In the genomic region with DNA sequence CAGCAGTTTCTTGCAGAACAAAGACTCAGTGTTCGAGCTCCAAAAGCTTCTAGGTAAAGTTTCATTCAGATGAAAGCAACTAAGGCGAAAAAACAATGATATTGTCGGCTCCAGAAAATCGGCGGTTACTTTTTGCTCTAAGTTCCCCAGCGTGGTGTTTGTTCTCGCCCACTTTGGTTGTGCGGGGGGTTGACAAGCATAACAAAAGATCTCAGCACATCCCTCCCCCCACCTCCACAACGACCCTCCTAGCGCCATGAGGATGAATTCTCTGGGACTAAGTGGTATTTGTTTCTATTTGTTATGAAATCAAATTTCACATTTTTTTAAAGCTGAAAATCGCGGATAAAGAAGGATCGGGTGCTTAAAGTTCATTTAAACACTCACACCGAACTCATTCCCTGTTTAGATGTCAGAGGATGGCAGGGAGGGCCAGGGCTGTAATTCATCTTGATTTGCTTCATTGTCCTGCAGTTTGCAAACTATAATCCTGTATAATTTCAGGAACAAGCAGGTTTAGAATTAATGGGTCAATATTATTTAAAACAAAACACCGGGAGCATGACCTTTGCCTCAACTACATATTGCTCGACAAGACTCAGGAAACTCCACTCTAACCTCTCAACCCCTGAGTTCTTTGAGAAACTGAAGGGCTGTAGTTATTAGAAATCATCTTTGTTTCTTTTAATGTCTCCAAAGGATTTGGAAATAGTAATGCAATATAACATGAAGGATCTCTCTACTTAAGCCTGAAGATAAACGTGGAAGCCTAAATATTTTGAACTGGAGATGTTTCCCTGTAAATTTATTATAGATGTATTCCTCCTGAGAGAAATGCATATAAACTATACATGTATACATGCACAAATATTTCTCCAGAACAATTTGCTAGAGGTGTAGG, we compare ENCODE assay signal across 18 cellular contexts. TPM values are rescaled to one million over a fixed set of nuclear protein-coding genes. Genes with fewer than 3 reads are reported as not detected.
DNase-seq lines count a peak whose midpoint lies in the region; ATAC-seq and TF ChIP-seq lines count a peak whose summit lies in the region.
"Had no signal": no experiment of that assay in that cellular context is flagged by ENCODE, and none has a peak within 500 bp of the region (broad histone marks: within the 10 kb centered on the region; RNA-seq: fewer than 3 reads in every experiment).

No MANE protein-coding gene starts in this region.

- H3K4me2 ChIP-seq in neural cell (ENCODE audit: low read length), result no peak overlapping the region

- no peak for TF ChIP-seq EP300 in neural cell (conservative IDR thresholded peaks at IDR 0.05; ENCODE audit: poor library complexity, severe bottlenecking)

- H3K79me2 ChIP-seq in neural cell (replicated peaks; ENCODE audit: insufficient read depth, low read length), result no peaks in the 10 kb centered on the region

- H3K27ac ChIP-seq in Peyer's patch (peak overlapping the region in 3 of 4 donors; percentile 17 to 86 (median 80)), foreskin keratinocyte (peak overlapping the region; percentile 55), neural cell (ENCODE audit: low read length) (no peak overlapping the region)
- H3K27ac ChIP-seq: SJCRH30 had no signal

- no peak overlapping the region for H2AFZ ChIP-seq in neural cell (ENCODE audit: low read depth, low read length)

- no peaks in the 10 kb centered on the region for H3F3A ChIP-seq in neural cell (ENCODE audit: insufficient read depth, low read length, poor library complexity, severe bottlenecking)

- H3K27me3 ChIP-seq in Peyer's patch (peaks cover 3 to 16% of the 10 kb centered on the region in 2 donors), foreskin keratinocyte (no peaks in the 10 kb centered on the region), neural cell (ENCODE audit: insufficient read depth, low read depth, low read length) (peaks cover 100% of the 10 kb centered on the region)
- H3K27me3 ChIP-seq: SJCRH30 had no signal

- in situ Hi-C loops in GM13977 (cut with MboI; ENCODE audit: low pct_unique_long_range_greater_than_20kb, low sequenced_read_pairs, unreplicated experiment), result no loop called here

- peak; percentile 12 for DNase-seq in GM13977 (ENCODE audit: low spot score)
- DNase-seq in Peyer's patch, result no peak
- DNase-seq in foreskin keratinocyte, result peak in 1 of 2 donors; percentile 68
- DNase-seq in stimulated activated CD4-positive, alpha-beta T cell treated with anti-CD3 and anti-CD28 coated beads, Interleukin-4, amount 100 ng/mL, for 24 hours, result no peak
- no peak for DNase-seq in H4 (ENCODE audit: low spot score)
- DNase-seq in putamen (ENCODE audit: low spot score), result no peak
- DNase-seq: aorta, KBM-7, NCI-H748 treated with DMSO at 0.1 percent for 48 hours, occipital lobe, PC-3, SJCRH30 had no signal

- H3K4me3 ChIP-seq in Peyer's patch (peak overlapping the region in 2 of 4 donors; percentile 44 to 47), neural cell (ENCODE audit: low read length) (no peak overlapping the region)
- H3K4me3 ChIP-seq: gastroesophageal sphincter, SJCRH30 had no signal

- ATAC-seq in foreskin keratinocyte, result no peak
- ATAC-seq in HG03025 (IDR thresholded peaks at IDR 0.05; ENCODE audit: low FRiP score, unreplicated experiment), result no peak
- ATAC-seq: gastroesophageal sphincter, PC-3 had no signal

- H3K9me3 ChIP-seq in Peyer's patch (peaks cover 0 to 5% (median 0%) of the 10 kb centered on the region in 4 donors), neural cell (ENCODE audit: low read length) (no peaks in the 10 kb centered on the region)
- H3K9me3 ChIP-seq: gastroesophageal sphincter, SJCRH30 had no signal

- no peak overlapping the region for H3K9ac ChIP-seq in neural cell (ENCODE audit: low read length)

- H3K4me1 ChIP-seq in Peyer's patch, result peaks cover 0 to 14% (median 3%) of the 10 kb centered on the region in 4 donors
- H3K4me1 ChIP-seq in foreskin keratinocyte, result peaks cover 13% of the 10 kb centered on the region
- H3K4me1 ChIP-seq: SJCRH30 had no signal

- TF ChIP-seq RAD21 in neural cell (conservative IDR thresholded peaks at IDR 0.05), result no peak

- TF ChIP-seq CTCF in GM13977 (IDR thresholded peaks at IDR 0.05; ENCODE audit: extremely low read depth, insufficient read depth, missing control alignments) (no peak), Peyer's patch (IDR thresholded peaks at IDR 0.05) (no peak), foreskin keratinocyte (conservative IDR thresholded peaks at IDR 0.05) (no peak), neural cell (IDR thresholded peaks at IDR 0.05; ENCODE audit: poor library complexity, severe bottlenecking) (no peak)

- TF ChIP-seq POLR2A in Peyer's patch (IDR thresholded peaks at IDR 0.05), result no peak

- H4K20me1 ChIP-seq in neural cell (ENCODE audit: insufficient read depth), result no peaks in the 10 kb centered on the region

- H3K36me3 ChIP-seq in Peyer's patch (no peaks in the 10 kb centered on the region), neural cell (ENCODE audit: insufficient read depth, low read length) (no peaks in the 10 kb centered on the region)
- H3K36me3 ChIP-seq: gastroesophageal sphincter had no signal

- H3K9me2 ChIP-seq in neural cell (ENCODE audit: insufficient read depth, low read length), result no peaks in the 10 kb centered on the region

TF ChIP-seq in neural cell, 6 proteins besides CTCF, POLR2A, EP300 and RAD21:
- TF ChIP-seq EZH2 (IDR thresholded peaks at IDR 0.05; ENCODE audit: borderline replicate concordance, insufficient read depth, low read length, poor library complexity, severe bottlenecking) (no peak), POLR2AphosphoS5 (IDR thresholded peaks at IDR 0.05) (peak; percentile 70), SMC3 (conservative IDR thresholded peaks at IDR 0.05; ENCODE audit: poor library complexity) (no peak)
- TF ChIP-seq, protein P1, sequence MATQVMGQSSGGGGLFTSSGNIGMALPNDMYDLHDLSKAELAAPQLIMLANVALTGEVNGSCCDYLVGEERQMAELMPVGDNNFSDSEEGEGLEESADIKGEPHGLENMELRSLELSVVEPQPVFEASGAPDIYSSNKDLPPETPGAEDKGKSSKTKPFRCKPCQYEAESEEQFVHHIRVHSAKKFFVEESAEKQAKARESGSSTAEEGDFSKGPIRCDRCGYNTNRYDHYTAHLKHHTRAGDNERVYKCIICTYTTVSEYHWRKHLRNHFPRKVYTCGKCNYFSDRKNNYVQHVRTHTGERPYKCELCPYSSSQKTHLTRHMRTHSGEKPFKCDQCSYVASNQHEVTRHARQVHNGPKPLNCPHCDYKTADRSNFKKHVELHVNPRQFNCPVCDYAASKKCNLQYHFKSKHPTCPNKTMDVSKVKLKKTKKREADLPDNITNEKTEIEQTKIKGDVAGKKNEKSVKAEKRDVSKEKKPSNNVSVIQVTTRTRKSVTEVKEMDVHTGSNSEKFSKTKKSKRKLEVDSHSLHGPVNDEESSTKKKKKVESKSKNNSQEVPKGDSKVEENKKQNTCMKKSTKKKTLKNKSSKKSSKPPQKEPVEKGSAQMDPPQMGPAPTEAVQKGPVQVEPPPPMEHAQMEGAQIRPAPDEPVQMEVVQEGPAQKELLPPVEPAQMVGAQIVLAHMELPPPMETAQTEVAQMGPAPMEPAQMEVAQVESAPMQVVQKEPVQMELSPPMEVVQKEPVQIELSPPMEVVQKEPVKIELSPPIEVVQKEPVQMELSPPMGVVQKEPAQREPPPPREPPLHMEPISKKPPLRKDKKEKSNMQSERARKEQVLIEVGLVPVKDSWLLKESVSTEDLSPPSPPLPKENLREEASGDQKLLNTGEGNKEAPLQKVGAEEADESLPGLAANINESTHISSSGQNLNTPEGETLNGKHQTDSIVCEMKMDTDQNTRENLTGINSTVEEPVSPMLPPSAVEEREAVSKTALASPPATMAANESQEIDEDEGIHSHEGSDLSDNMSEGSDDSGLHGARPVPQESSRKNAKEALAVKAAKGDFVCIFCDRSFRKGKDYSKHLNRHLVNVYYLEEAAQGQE (IDR thresholded peaks at IDR 0.05; ENCODE audit: borderline replicate concordance), result no peak

RNA-seq across cellular contexts. Expression of a gene that starts 6.5 kb away (rescaled TPM):
- total RNA-seq in Peyer's patch (10 to 100 TPM in 3 of 4 donors, 1 to 10 TPM in 1; 6.6 to 31.8 (median 24.6) TPM), foreskin keratinocyte (22.2 and 27.1 TPM in 2 replicates)
- polyA plus RNA-seq in foreskin keratinocyte (15.4 and 19.3 TPM in 2 replicates), neural cell (not detected in 2 replicates)
- polyA minus RNA-seq in neural cell, result not detected in 2 replicates
- total RNA-seq in H4 (2014; rRNA removed; shearing (Covaris generic)), result 5.7 and 11.7 TPM in 2 replicates
- total RNA-seq: mesenteric fat pad, occipital lobe, temporal lobe had no signal
- polyA plus RNA-seq: keratinocyte had no signal
